ENCODE assay signal across 26 cellular contexts in the genomic region with DNA sequence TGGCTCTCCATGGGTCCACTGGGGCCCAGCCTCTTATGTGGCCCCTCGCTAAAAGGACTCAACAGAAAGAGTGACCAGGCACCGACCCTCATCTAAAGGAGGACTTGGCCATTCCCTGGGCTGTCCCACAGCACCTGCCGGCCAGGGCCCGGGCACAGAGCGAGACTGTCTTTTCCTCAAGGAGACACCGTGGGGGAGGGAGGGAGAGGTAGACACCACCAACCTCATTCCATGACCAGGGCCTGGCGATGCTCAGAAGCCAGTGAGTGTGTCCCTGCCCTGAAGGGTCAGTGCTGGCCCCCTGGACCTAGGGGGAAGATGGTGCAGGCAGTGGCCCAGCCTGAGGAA. TPM values are rescaled to one million over a fixed set of nuclear protein-coding genes. Genes with fewer than 3 reads are reported as not detected.
A peak's percentile ranks its signal among the peaks of the same experiment; 100 is the strongest.
DNase-seq lines count a peak whose midpoint lies in the region; FAIRE-seq and TF ChIP-seq lines count a peak whose summit lies in the region.
"Had no signal": no experiment of that assay in that cellular context is flagged by ENCODE, and none has a peak within 500 bp of the region (broad histone marks: within the 10 kb centered on the region; RNA-seq: fewer than 3 reads in every experiment).

No MANE protein-coding gene starts in this region.

- H3K9me3 Mint-ChIP-seq in activated naive CD4-positive, alpha-beta T cell treated with anti-CD3 and anti-CD28 coated beads, Interleukin-2, amount 10 ng/mL, durations not matched to agents 7 days and 5 days, result no peaks in the 10 kb centered on the region
- H3K9me3 Mint-ChIP-seq: activated CD4-positive, alpha-beta memory T cell treated with anti-CD3 and anti-CD28 coated beads for 36 hours; memory B cell had no signal

- peaks cover 7% of the 10 kb centered on the region for H3K27me3 Mint-ChIP-seq in activated naive CD4-positive, alpha-beta T cell treated with anti-CD3 and anti-CD28 coated beads, Interleukin-2, amount 10 ng/mL, durations not matched to agents 7 days and 5 days
- H3K27me3 Mint-ChIP-seq: activated CD4-positive, alpha-beta memory T cell treated with anti-CD3 and anti-CD28 coated beads for 36 hours; memory B cell; progenitor cell of endocrine pancreas had no signal

- peak; percentile 11 for DNase-seq in activated naive CD4-positive, alpha-beta T cell treated with anti-CD3 and anti-CD28 coated beads, Interleukin-2, amount 10 ng/mL, durations not matched to agents 7 days and 5 days
- no peak for DNase-seq in activated naive CD4-positive, alpha-beta T cell treated with Interleukin-2 at 50 U/mL for 16 hours
- DNase-seq in WERI-Rb-1 (peak; percentile 3), kidney (peak; percentile 37), sigmoid colon (peak; percentile 53), anterior cingulate cortex (lab: John Stamatoyannopoulos, UW) (no peak), GM19240 (ENCODE audit: insufficient read length, low spot score) (no peak)
- DNase-seq: activated CD4-positive, alpha-beta memory T cell treated with anti-CD3 and anti-CD28 coated beads for 36 hours; activated gamma-delta T cell treated with Interleukin-2 at 50 U/mL for 16 hours; amniotic stem cell; brain microvascular endothelial cell; kidney glomerular epithelial cell; NCI-H1048; NCI-H1694; SJCRH30; stimulated activated CD4-positive, alpha-beta T cell treated with anti-CD3 and anti-CD28 coated beads, Interleukin-4, amount 100 ng/mL, for 4 hours; SW 1271; transverse colon had no signal

- CTCF ChIA-PET in activated naive CD4-positive, alpha-beta T cell treated with anti-CD3 and anti-CD28 coated beads, Interleukin-2, amount 10 ng/mL, durations not matched to agents 7 days and 5 days (lab: Charles Lee), result interaction anchor here (0.6 kb wide), 1 partner anchor 10 kb away, joined by 4 read pairs; no protein-coding TSS in a partner anchor

- no peak for FAIRE-seq in kidney (lab: Jason Lieb, UNC)
- FAIRE-seq: frontal cortex, GM12878, HTR-8/SVneo, RCC 7860 had no signal

- H3K4me3 ChIP-seq in WERI-Rb-1 (ENCODE audit: low read depth, low read length), result no peak overlapping the region
- H3K4me3 ChIP-seq in kidney (ENCODE audit: low read length in 2 of 2), result no peak overlapping the region
- no peak overlapping the region for H3K4me3 ChIP-seq in sigmoid colon
- H3K4me3 ChIP-seq: BLaER1, GM12878, SJCRH30, transverse colon had no signal

- H3K27ac Mint-ChIP-seq in activated naive CD4-positive, alpha-beta T cell treated with anti-CD3 and anti-CD28 coated beads, Interleukin-2, amount 10 ng/mL, durations not matched to agents 7 days and 5 days, result no peak overlapping the region
- H3K27ac Mint-ChIP-seq: activated CD4-positive, alpha-beta memory T cell treated with anti-CD3 and anti-CD28 coated beads for 36 hours; memory B cell; progenitor cell of endocrine pancreas had no signal

- H3K27me3 ChIP-seq in WERI-Rb-1 (ENCODE audit: insufficient read depth, low read depth, severe bottlenecking), result no peaks in the 10 kb centered on the region
- H3K27me3 ChIP-seq in sigmoid colon, result no peaks in the 10 kb centered on the region
- H3K27me3 ChIP-seq: BLaER1, brain microvascular endothelial cell, SJCRH30, transverse colon had no signal

- no peaks in the 10 kb centered on the region for H3K9me3 ChIP-seq in WERI-Rb-1 (ENCODE audit: severe bottlenecking)
- H3K9me3 ChIP-seq in kidney (ENCODE audit: control insufficient read depth in 1 of 2, low read length in 2 of 2), result no peaks in the 10 kb centered on the region
- no peaks in the 10 kb centered on the region for H3K9me3 ChIP-seq in sigmoid colon
- H3K9me3 ChIP-seq: BLaER1, SJCRH30, transverse colon had no signal

- TF ChIP-seq POLR2A in sigmoid colon (IDR thresholded peaks at IDR 0.05), result no peak

- WGBS in sigmoid colon, 2 donors, result 90 to 92% methylated on average over 7 of the region's 7 CpGs

- intact Hi-C loops in kidney (cut with DNase I) (no loop called here), sigmoid colon (cut with DNase I) (no loop called here)

- no peaks in the 10 kb centered on the region for H3K36me3 Mint-ChIP-seq in activated naive CD4-positive, alpha-beta T cell treated with anti-CD3 and anti-CD28 coated beads, Interleukin-2, amount 10 ng/mL, durations not matched to agents 7 days and 5 days
- H3K36me3 Mint-ChIP-seq: activated CD4-positive, alpha-beta memory T cell treated with anti-CD3 and anti-CD28 coated beads for 36 hours had no signal

- H3K4me1 Mint-ChIP-seq in activated naive CD4-positive, alpha-beta T cell treated with anti-CD3 and anti-CD28 coated beads, Interleukin-2, amount 10 ng/mL, durations not matched to agents 7 days and 5 days, result no peaks in the 10 kb centered on the region
- H3K4me1 Mint-ChIP-seq: memory B cell had no signal

- H3K9ac ChIP-seq in kidney (ENCODE audit: low read length in 2 of 2), result no peak overlapping the region
- H3K9ac ChIP-seq: BLaER1 had no signal

- TF ChIP-seq EP300 in sigmoid colon (IDR thresholded peaks at IDR 0.05), result no peak

- H3K4me3 Mint-ChIP-seq in activated naive CD4-positive, alpha-beta T cell treated with anti-CD3 and anti-CD28 coated beads, Interleukin-2, amount 10 ng/mL, durations not matched to agents 7 days and 5 days, result no peak overlapping the region
- H3K4me3 Mint-ChIP-seq: activated CD4-positive, alpha-beta memory T cell treated with anti-CD3 and anti-CD28 coated beads for 36 hours; memory B cell had no signal

- H3K4me1 ChIP-seq in kidney (ENCODE audit: control insufficient read depth in 1 of 2, insufficient read depth in 1 of 2, low read depth in 1 of 2, low read length in 2 of 2) (no peaks in the 10 kb centered on the region), sigmoid colon (no peaks in the 10 kb centered on the region)
- H3K4me1 ChIP-seq: SJCRH30, transverse colon had no signal

- H3K27ac ChIP-seq in WERI-Rb-1, result no peak overlapping the region
- no peak overlapping the region for H3K27ac ChIP-seq in kidney (ENCODE audit: low read depth in 2 of 2, low read length in 2 of 2)
- no peak overlapping the region for H3K27ac ChIP-seq in sigmoid colon
- H3K27ac ChIP-seq: BLaER1, brain microvascular endothelial cell, SJCRH30, transverse colon had no signal

- no peaks in the 10 kb centered on the region for H3K36me3 ChIP-seq in WERI-Rb-1
- H3K36me3 ChIP-seq in kidney (ENCODE audit: control insufficient read depth in 1 of 2, insufficient read depth in 2 of 2, low read length in 2 of 2), result no peaks in the 10 kb centered on the region
- peaks cover 0 to 13% (median 3%) of the 10 kb centered on the region in 4 donors for H3K36me3 ChIP-seq in sigmoid colon
- H3K36me3 ChIP-seq: brain microvascular endothelial cell, SJCRH30, transverse colon had no signal

- TF ChIP-seq CTCF in WERI-Rb-1 (IDR thresholded peaks at IDR 0.05; ENCODE audit: low read depth, low read length), result no peak
- TF ChIP-seq CTCF in kidney (IDR thresholded peaks at IDR 0.05; ENCODE audit: borderline replicate concordance, extremely low read depth, insufficient read depth), result no peak
- no peak for TF ChIP-seq CTCF in sigmoid colon (IDR thresholded peaks at IDR 0.05)

RNA-seq across cellular contexts. Expression of a gene that starts 39.8 kb away (rescaled TPM):
- total RNA-seq in kidney (not detected), sigmoid colon (not detected)
- polyA plus RNA-seq in kidney (ENCODE audit: insufficient read depth, low read depth, low replicate concordance) (not detected), sigmoid colon (under 1 TPM in 1 of 3 donors, not detected in 2; 0.03 TPM)
- total RNA-seq: activated CD4-positive, alpha-beta memory T cell treated with anti-CD3 and anti-CD28 coated beads for 36 hours; frontal cortex; GM12878; NCI-H460; progenitor cell of endocrine pancreas; SJCRH30; transverse colon had no signal

Comparison
In these comparisons a context has a peak if more than half of its experiments do, and no peak if none do; other contexts are left out.
1. DNase-seq: peak in activated naive CD4-positive, alpha-beta T cell treated with anti-CD3 and anti-CD28 coated beads, Interleukin-2, amount 10 ng/mL, durations not matched to agents 7 days and 5 days (single experiment), WERI-Rb-1 (single experiment), kidney (single experiment) and sigmoid colon (single experiment); none in activated naive CD4-positive, alpha-beta T cell treated with Interleukin-2 at 50 U/mL for 16 hours (single experiment), anterior cingulate cortex (0 of 58) and GM19240 (single experiment).